8 cellular contexts compared by ENCODE assay signal in the genomic region with DNA sequence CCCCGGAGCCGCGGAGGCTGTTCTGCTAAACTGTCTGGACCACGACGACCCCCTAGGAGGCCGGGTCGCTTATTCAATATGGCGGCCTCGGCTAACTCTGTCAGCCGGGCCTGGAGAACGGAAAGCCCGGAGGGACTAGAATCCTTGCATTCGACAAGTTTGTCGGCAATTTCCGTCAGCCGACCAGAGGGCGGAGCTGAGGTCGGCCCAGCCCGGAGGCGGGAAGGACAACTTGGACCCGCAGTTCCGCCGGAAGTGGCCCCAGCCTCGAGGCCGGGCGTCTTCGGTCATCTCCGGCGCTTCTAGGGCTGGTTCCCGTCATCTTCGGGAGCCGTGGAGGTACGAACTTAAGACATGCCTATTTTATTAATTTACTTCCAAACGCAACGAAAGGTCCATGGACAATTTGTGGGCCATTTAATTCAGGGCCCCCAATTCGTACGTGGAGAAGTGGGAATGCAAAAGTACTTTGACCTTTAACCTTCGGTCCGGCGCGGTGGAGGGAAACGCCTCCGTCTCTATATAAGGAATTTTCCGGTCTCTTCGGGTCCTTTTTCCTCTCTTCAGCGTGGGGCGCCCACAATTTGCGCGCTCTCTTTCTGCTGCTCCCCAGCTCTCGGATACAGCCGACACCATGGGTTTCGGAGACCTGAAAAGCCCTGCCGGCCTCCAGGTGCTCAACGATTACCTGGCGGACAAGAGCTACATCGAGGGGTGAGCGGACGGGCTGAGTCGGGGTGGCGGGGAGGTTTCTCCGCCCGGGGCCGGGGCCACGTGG. TPM values are rescaled to one million over a fixed set of nuclear protein-coding genes. Genes with fewer than 3 reads are reported as not detected.
DNase-seq lines count a peak whose midpoint lies in the region; ATAC-seq lines count a peak whose summit lies in the region.

EEF1B2 (plus strand) TSS at position 550 of the 778 bp plus-strand sequence; CDS start at position 635, 85 bp downstream.
NDUFS1 (minus strand) TSS at position 99 of the 778 bp plus-strand sequence. CDS start 5,766 bp downstream, outside the sequence.

- H3K9me3 ChIP-seq in effector memory CD4-positive, alpha-beta T cell (ENCODE audit: control insufficient read depth, low read length) = no peaks in the 10 kb centered on the region

- peaks cover 20% of the 10 kb centered on the region for H3K36me3 ChIP-seq in effector memory CD4-positive, alpha-beta T cell (ENCODE audit: control insufficient read depth, insufficient read depth, low read length)

- no peaks in the 10 kb centered on the region for H3K27me3 ChIP-seq in effector memory CD4-positive, alpha-beta T cell (replicated peaks; ENCODE audit: control insufficient read depth, insufficient read depth, low read length, poor library complexity, severe bottlenecking)

- DNase-seq in COLO668 (lab: John Stamatoyannopoulos, UW; ENCODE audit: unreplicated experiment) = peak; percentile 97
- peak; percentile 97 for DNase-seq in HT1080 (ENCODE audit: low read depth)
- DNase-seq in NOMO-1 treated with DMSO at 0.1 percent for 48 hours (lab: John Stamatoyannopoulos, UW; ENCODE audit: unreplicated experiment) = peak; percentile 97
- DNase-seq in activated CD8-positive, alpha-beta memory T cell treated with anti-CD3 and anti-CD28 coated beads for 4 hours (ENCODE audit: low read depth in 2 of 2) = peak; percentile 95
- DNase-seq in effector memory CD4-positive, alpha-beta T cell = peak; percentile 91 to 96 (median 94)
- DNase-seq in lung microvascular endothelial cell (ENCODE audit: low read depth in 2 of 2) = peak; percentile 99
- DNase-seq in stimulated activated CD4-positive, alpha-beta T cell treated with anti-CD3 and anti-CD28 coated beads, TNF-alpha, amount 100 ng/mL, for 48 hours (ENCODE audit: low read depth in 3 of 3) = peak; percentile 92 to 96 (median 92)

- peak within 1 kb of the TSS; percentile 87 for H3K27ac ChIP-seq in effector memory CD4-positive, alpha-beta T cell (ENCODE audit: insufficient read depth, low read length, poor library complexity, severe bottlenecking)

- peak; percentile 87 for ATAC-seq in GM21360 (IDR thresholded peaks at IDR 0.05; ENCODE audit: unreplicated experiment)

- peak within 1 kb of the TSS; percentile 82 for H3K4me3 ChIP-seq in effector memory CD4-positive, alpha-beta T cell (ENCODE audit: insufficient read depth, low read depth, low read length, poor library complexity, severe bottlenecking)

- H3K4me1 ChIP-seq in effector memory CD4-positive, alpha-beta T cell (ENCODE audit: control insufficient read depth, insufficient read depth, low read length, poor library complexity, severe bottlenecking) = peaks cover 14% of the 10 kb centered on the region

RNA-seq across cellular contexts. Expression of gene EEF1B2, which starts in this region (rescaled TPM):
- 1,009 and 1,217 TPM in 2 replicates for total RNA-seq in HT1080 (2014; rRNA removed; shearing (Covaris generic))
- 763 and 798 TPM in 2 replicates for polyA plus RNA-seq in HT1080 (2015; cell fraction: cytosol; rRNA removed)
- polyA plus RNA-seq in HT1080 (2015; cell fraction: nucleus; rRNA removed) = 313 and 369 TPM in 2 replicates
- 432 and 452 TPM in 2 replicates for total RNA-seq in lung microvascular endothelial cell

RNA-seq across cellular contexts. Expression of gene NDUFS1, which starts in this region (rescaled TPM):
- 86.1 and 101 TPM in 2 replicates for total RNA-seq in HT1080 (2014; rRNA removed; shearing (Covaris generic))
- polyA plus RNA-seq in HT1080 (2015; cell fraction: cytosol; rRNA removed) = 81.1 and 89.0 TPM in 2 replicates
- 153 and 154 TPM in 2 replicates for polyA plus RNA-seq in HT1080 (2015; cell fraction: nucleus; rRNA removed)
- total RNA-seq in lung microvascular endothelial cell = 77.4 and 101 TPM in 2 replicates

Comparison
In these comparisons a context has a peak if more than half of its experiments do, and no peak if none do; other contexts are left out.
1. Peak in every context shown above with its lines: DNase-seq, ATAC-seq, H3K4me3 ChIP-seq and H3K27ac ChIP-seq.